21 cellular contexts compared by ENCODE assay signal in genomic region chr9:89065921-89066320, GRCh38.
"Had no signal": no experiment of that assay in that cellular context is flagged by ENCODE, and none has a peak within 500 bp of the region (broad histone marks: within the 10 kb centered on the region; RNA-seq: fewer than 3 reads in every experiment).

No MANE protein-coding gene starts in this region.

- DNase-seq: dorsolateral prefrontal cortex; effector CD8-positive, alpha-beta T cell; gastrocnemius medialis; heart right ventricle; hypothalamus; kidney glomerular epithelial cell; mesendoderm; naive thymus-derived CD4-positive, alpha-beta T cell; psoas muscle; retina; right lobe of liver; stimulated activated CD4-positive, alpha-beta T cell treated with anti-CD3 and anti-CD28 coated beads, Interleukin-4, amount 100 ng/mL, for 1 hour; stimulated activated CD8-positive, alpha-beta memory T cell treated with anti-CD3 and anti-CD28 coated beads, Interleukin-4, amount 100 ng/mL, for 48 hours; testis; upper lobe of right lung had no signal

- H3K9me3 Mint-ChIP-seq: stimulated activated effector memory CD8-positive, alpha-beta T cell treated with anti-CD3 and anti-CD28 coated beads, Interleukin-12 subunit alpha, Interleukin-12 subunit beta, amount 100 ng/mL, for 72 hours; stimulated activated naive CD8-positive, alpha-beta T cell treated with anti-CD3 and anti-CD28 coated beads, Interleukin-15, Interleukin-2, amounts not matched to agents 100 ng/mL and 50 ng/mL, for 24 hours had no signal

- H3K36me3 Mint-ChIP-seq: naive thymus-derived CD4-positive, alpha-beta T cell; stimulated activated effector memory CD8-positive, alpha-beta T cell treated with anti-CD3 and anti-CD28 coated beads, Interleukin-12 subunit alpha, Interleukin-12 subunit beta, amount 100 ng/mL, for 72 hours had no signal

- H3K4me1 Mint-ChIP-seq: naive thymus-derived CD4-positive, alpha-beta T cell; stimulated activated effector memory CD8-positive, alpha-beta T cell treated with anti-CD3 and anti-CD28 coated beads, Interleukin-12 subunit alpha, Interleukin-12 subunit beta, amount 100 ng/mL, for 72 hours had no signal

- H3K36me3 ChIP-seq: esophagus muscularis mucosa, gastrocnemius medialis, heart right ventricle, neutrophil, right lobe of liver, upper lobe of right lung had no signal

- H3K9me3 ChIP-seq: esophagus muscularis mucosa, gastrocnemius medialis, heart right ventricle, neutrophil, psoas muscle, right lobe of liver, testis, tibial nerve, upper lobe of right lung, vagina had no signal

- H3K4me3 Mint-ChIP-seq: naive thymus-derived CD4-positive, alpha-beta T cell; stimulated activated effector memory CD8-positive, alpha-beta T cell treated with anti-CD3 and anti-CD28 coated beads, Interleukin-12 subunit alpha, Interleukin-12 subunit beta, amount 100 ng/mL, for 72 hours; stimulated activated naive CD8-positive, alpha-beta T cell treated with anti-CD3 and anti-CD28 coated beads, Interleukin-15, Interleukin-2, amounts not matched to agents 100 ng/mL and 50 ng/mL, for 24 hours had no signal

- ATAC-seq: gastrocnemius medialis; heart right ventricle; naive thymus-derived CD4-positive, alpha-beta T cell; psoas muscle; right lobe of liver; stimulated activated effector memory CD8-positive, alpha-beta T cell treated with anti-CD3 and anti-CD28 coated beads, Interleukin-12 subunit alpha, Interleukin-12 subunit beta, amount 100 ng/mL, for 72 hours; upper lobe of right lung had no signal

- H3K4me3 ChIP-seq: dorsolateral prefrontal cortex, esophagus muscularis mucosa, gastrocnemius medialis, heart right ventricle, psoas muscle, right lobe of liver, testis, tibial nerve, upper lobe of right lung, vagina had no signal

- H3K4me1 ChIP-seq: esophagus muscularis mucosa, gastrocnemius medialis, heart right ventricle, psoas muscle, right lobe of liver, testis, tibial nerve, upper lobe of right lung, vagina had no signal

- H3K27me3 ChIP-seq: dorsolateral prefrontal cortex, esophagus muscularis mucosa, gastrocnemius medialis, heart right ventricle, right lobe of liver, testis, tibial nerve, upper lobe of right lung, vagina had no signal

- H3K27ac Mint-ChIP-seq: naive thymus-derived CD4-positive, alpha-beta T cell; stimulated activated effector memory CD8-positive, alpha-beta T cell treated with anti-CD3 and anti-CD28 coated beads, Interleukin-12 subunit alpha, Interleukin-12 subunit beta, amount 100 ng/mL, for 72 hours; stimulated activated naive CD8-positive, alpha-beta T cell treated with anti-CD3 and anti-CD28 coated beads, Interleukin-15, Interleukin-2, amounts not matched to agents 100 ng/mL and 50 ng/mL, for 24 hours had no signal

- H3K27ac ChIP-seq: dorsolateral prefrontal cortex, esophagus muscularis mucosa, gastrocnemius medialis, heart right ventricle, neutrophil, psoas muscle, right lobe of liver, testis, tibial nerve, upper lobe of right lung, vagina had no signal
